ENCODE assay signal across 10 cellular contexts in the genomic region with DNA sequence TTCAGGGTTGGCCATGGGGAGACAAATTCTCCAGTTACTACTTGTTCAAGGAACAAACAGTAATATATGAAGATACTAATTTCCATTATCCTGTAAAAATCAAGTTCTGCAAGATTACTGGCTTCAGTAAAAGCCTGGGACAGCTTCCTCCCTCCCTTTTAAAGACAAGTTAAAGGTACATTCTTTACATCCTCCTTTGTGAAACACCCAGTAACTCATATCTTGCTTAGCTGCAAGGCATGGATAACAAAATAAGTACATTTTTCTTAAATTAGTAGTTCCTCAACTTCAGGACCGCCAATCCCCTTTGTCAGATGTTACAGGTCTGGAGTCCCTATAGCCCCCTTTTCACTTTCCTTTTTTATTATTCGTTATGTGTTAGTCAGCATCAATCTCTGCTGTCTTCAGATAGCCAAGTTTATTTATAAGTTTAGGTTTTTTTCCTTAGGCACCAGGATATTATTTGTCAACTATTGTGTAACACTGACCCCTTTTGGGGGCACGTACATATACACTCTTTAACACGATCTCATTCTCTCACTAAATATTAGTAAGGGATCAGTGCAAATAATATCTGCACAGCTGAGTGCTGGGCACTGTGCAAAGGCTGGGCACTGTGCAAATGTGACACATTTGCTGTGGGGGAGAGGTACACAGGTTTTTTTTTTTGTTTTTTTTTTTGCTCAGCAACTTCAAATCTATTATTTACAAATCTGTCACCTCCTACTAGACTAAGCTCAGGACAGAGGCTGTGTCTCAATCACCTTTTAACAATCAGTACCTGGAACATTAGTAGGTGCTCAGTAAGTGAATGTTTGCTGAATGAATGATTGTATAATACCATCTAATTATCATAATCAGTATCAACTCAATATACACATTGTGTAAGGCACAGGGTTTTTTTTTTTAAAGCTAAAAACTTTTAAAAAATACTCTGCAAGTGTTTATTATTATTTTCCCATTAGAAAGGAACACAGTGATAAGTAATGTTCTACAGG. TPM values are rescaled to one million over a fixed set of nuclear protein-coding genes. Genes with fewer than 3 reads are reported as not detected.
A peak's percentile ranks its signal among the peaks of the same experiment; 100 is the strongest.
DNase-seq lines count a peak whose midpoint lies in the region; TF ChIP-seq lines count a peak whose summit lies in the region.
"Had no signal": no experiment of that assay in that cellular context is flagged by ENCODE, and none has a peak within 500 bp of the region (broad histone marks: within the 10 kb centered on the region; RNA-seq: fewer than 3 reads in every experiment).

No MANE protein-coding gene starts in this region.

- POLR2A ChIA-PET in Caco-2 (lab: Charles Lee) = interaction anchor here (0.5 to 1.4 kb wide), 5 partner anchors 10 to 737 kb away, joined by 3 to 5 read pairs (median 4); a partner anchor contains a TSS

- CTCF ChIA-PET in Caco-2 (lab: Charles Lee) = interaction anchor here (0.6 to 1.7 kb wide), 6 partner anchors 11 to 299 kb away, joined by 3 to 69 read pairs (median 6); no protein-coding TSS in a partner anchor

- no peak overlapping the region for H3K4me3 ChIP-seq in BE2C (ENCODE audit: low read depth, low read length)
- peak overlapping the region; percentile 15 for H3K4me3 ChIP-seq in choroid plexus epithelial cell (ENCODE audit: low read depth, low read length)
- no peak overlapping the region for H3K4me3 ChIP-seq in SJCRH30
- H3K4me3 ChIP-seq in Caco-2 (ENCODE audit: low read depth, low read length) = no peak overlapping the region

- intact Hi-C loops in Caco-2 (cut with micrococcal nuclease; ENCODE audit: unreplicated experiment) = no loop called here

- H3K9me3 Mint-ChIP-seq in nephron (no peaks in the 10 kb centered on the region), Caco-2 (ENCODE audit: unreplicated experiment) (no peaks in the 10 kb centered on the region)

- no peak overlapping the region for H3K27ac ChIP-seq in SJCRH30

- 0 out of 2 replicates have a peak, but pooled peaks have one; percentile 11 for TF ChIP-seq CTCF in BE2C (IDR thresholded peaks at IDR 0.05; ENCODE audit: low read depth, low read length)
- no peak for TF ChIP-seq CTCF in choroid plexus epithelial cell (conservative IDR thresholded peaks at IDR 0.05; ENCODE audit: low read depth, low read length)
- peak in 1 of 3 experiments; percentile 14 for TF ChIP-seq CTCF in nephron (IDR thresholded peaks at IDR 0.05; ENCODE audit: unreplicated experiment in 3 of 3)
- no peak for TF ChIP-seq CTCF in Caco-2 (IDR thresholded peaks at IDR 0.05; ENCODE audit: insufficient read depth in 1 of 2, low read depth in 1 of 2, low read length in 1 of 2, severe bottlenecking in 1 of 2, unreplicated experiment in 1 of 2)

- H3K4me1 Mint-ChIP-seq in nephron (peaks cover 55% of the 10 kb centered on the region), Caco-2 (ENCODE audit: low read depth, unreplicated experiment) (peaks cover 48% of the 10 kb centered on the region)

- H3K36me3 Mint-ChIP-seq in nephron (ENCODE audit: low read depth) (peaks cover 22% of the 10 kb centered on the region), Caco-2 (ENCODE audit: insufficient read depth, unreplicated experiment) (peaks cover 52% of the 10 kb centered on the region)

- H3K27me3 ChIP-seq in BE2C (no peaks in the 10 kb centered on the region), SJCRH30 (no peaks in the 10 kb centered on the region), Caco-2 (replicated peaks; ENCODE audit: control insufficient read depth, insufficient read depth, low read length) (no peaks in the 10 kb centered on the region)

- no peak overlapping the region for H3K4me3 Mint-ChIP-seq in nephron
- H3K4me3 Mint-ChIP-seq in Caco-2 (ENCODE audit: unreplicated experiment) = no peak overlapping the region

- H3K36me3 ChIP-seq in BE2C = no peaks in the 10 kb centered on the region
- peaks cover 90% of the 10 kb centered on the region for H3K36me3 ChIP-seq in SJCRH30
- H3K36me3 ChIP-seq in Caco-2 (ENCODE audit: control insufficient read depth, insufficient read depth, low read length) = peaks cover 3% of the 10 kb centered on the region; the same call in 1 of the 2 replicates

- H3K4me1 ChIP-seq in BE2C = no peaks in the 10 kb centered on the region
- peaks cover 91% of the 10 kb centered on the region for H3K4me1 ChIP-seq in SJCRH30
- H3K4me1 ChIP-seq in Caco-2 = peaks cover 64% of the 10 kb centered on the region

- no TSS peak for BruUV-seq in Caco-2 (replicated peaks; lab: Mats Ljungman, UMichigan)

- H3K9me3 ChIP-seq in BE2C = no peaks in the 10 kb centered on the region
- H3K9me3 ChIP-seq in SJCRH30 (replicated peaks) = no peaks in the 10 kb centered on the region
- no peaks in the 10 kb centered on the region for H3K9me3 ChIP-seq in Caco-2

- peak overlapping the region; percentile 3 to 39 (median 36) for H3K27ac Mint-ChIP-seq in nephron
- H3K27ac Mint-ChIP-seq in Caco-2 (ENCODE audit: unreplicated experiment) = no peak overlapping the region

- H3K27me3 Mint-ChIP-seq in nephron (ENCODE audit: low read depth) (no peaks in the 10 kb centered on the region), Caco-2 (ENCODE audit: insufficient read depth, unreplicated experiment) (no peaks in the 10 kb centered on the region)

- no peak for DNase-seq in BE2C
- peak; percentile 34 for DNase-seq in NCI-H2171 (lab: John Stamatoyannopoulos, UW)
- DNase-seq in choroid plexus epithelial cell (ENCODE audit: low read depth) = peak; percentile 48
- no peak for DNase-seq in NCI-H2227 treated with DMSO at 0.1 percent for 48 hours (lab: John Stamatoyannopoulos, UW)
- DNase-seq in SJCRH30 = no peak
- DNase-seq in stimulated activated CD8-positive, alpha-beta memory T cell treated with anti-CD3 and anti-CD28 coated beads, Interleukin-4, amount 100 ng/mL, for 48 hours = no peak
- no peak for DNase-seq in Caco-2
- DNase-seq: NCI-H1092 treated with DMSO at 0.1 percent for 48 hours; stimulated activated CD4-positive, alpha-beta T cell treated with anti-CD3 and anti-CD28 coated beads, Interleukin-4, amount 100 ng/mL, for 1 hour had no signal

RNA-seq across cellular contexts. Expression of a gene that starts 9.6 kb away (rescaled TPM):
- 9.3 TPM for polyA plus RNA-seq in BE2C (2012; ENCODE audit: insufficient read depth, insufficient read length, low read depth)
- total RNA-seq in SJCRH30 (2014; rRNA removed; shearing (Covaris generic)) = 197 and 220 TPM in 2 replicates
- total RNA-seq in Caco-2 (2022) = 37.2 and 40.9 TPM in 2 replicates

RNA-seq across cellular contexts. Expression of a gene that starts 55.0 kb away (rescaled TPM):
- 331 TPM for polyA plus RNA-seq in BE2C (2012; ENCODE audit: insufficient read depth, insufficient read length, low read depth)
- 441 and 456 TPM in 2 replicates for total RNA-seq in SJCRH30 (2014; rRNA removed; shearing (Covaris generic))
- 284 and 293 TPM in 2 replicates for total RNA-seq in Caco-2 (2022)

Comparison
In these comparisons a context has a peak if more than half of its experiments do, and no peak if none do; other contexts are left out.
1. DNase-seq: peak in NCI-H2171 (single experiment) and choroid plexus epithelial cell (single experiment); none in BE2C (single experiment), NCI-H2227 treated with DMSO at 0.1 percent for 48 hours (single experiment), SJCRH30 (0 of 2), stimulated activated CD8-positive, alpha-beta memory T cell treated with anti-CD3 and anti-CD28 coated beads, Interleukin-4, amount 100 ng/mL, for 48 hours (single experiment) and Caco-2 (0 of 2).